9 cellular contexts compared by ENCODE assay signal in genomic region chr2:241620419-241620769, GRCh38. TPM values are rescaled to one million over a fixed set of nuclear protein-coding genes. Genes with fewer than 3 reads are reported as not detected.
DNase-seq lines count a peak whose midpoint lies in the region; ATAC-seq and TF ChIP-seq lines count a peak whose summit lies in the region.
"Had no signal": no experiment of that assay in that cellular context is flagged by ENCODE, and none has a peak within 500 bp of the region (broad histone marks: within the 10 kb centered on the region; RNA-seq: fewer than 3 reads in every experiment).

No MANE protein-coding gene starts in this region.

- TF ChIP-seq CTCF in SK-N-SH (IDR thresholded peaks at IDR 0.05): no peak
- TF ChIP-seq CTCF in upper lobe of left lung (IDR thresholded peaks at IDR 0.05): no peak

- H4K20me1 ChIP-seq in SK-N-SH (ENCODE audit: insufficient read depth): peaks cover 10% of the 10 kb centered on the region; the same call in 1 of the 2 replicates

- WGBS in SK-N-SH (ENCODE audit: low lambda C conversion rate): 91% methylated on average over 6 of the region's 6 CpGs
- WGBS in upper lobe of left lung, 2 donors: 86% methylated on average over 6 of the region's 6 CpGs

- CTCF ChIA-PET in SK-N-SH (lab: Yijun Ruan, JAX): no interaction called here

- H3K9me3 ChIP-seq in SK-N-SH (no peaks in the 10 kb centered on the region), upper lobe of left lung (no peaks in the 10 kb centered on the region)
- H3K9me3 ChIP-seq: suprapubic skin had no signal

- no peaks in the 10 kb centered on the region for H3K27me3 ChIP-seq in SK-N-SH (ENCODE audit: insufficient read depth)
- H3K27me3 ChIP-seq in upper lobe of left lung: no peaks in the 10 kb centered on the region
- H3K27me3 ChIP-seq: suprapubic skin had no signal

- ATAC-seq in SK-N-SH treated with all-trans-retinoic acid at 6 μM for 48 hours: no peak
- no peak for ATAC-seq in Right ventricle myocardium superior (ENCODE audit: poor library complexity)
- ATAC-seq in upper lobe of left lung (ENCODE audit: low FRiP score in 2 of 2): no peak

- peaks cover 2 to 12% of the 10 kb centered on the region in 2 experiments for H3K36me3 ChIP-seq in SK-N-SH (replicated peaks in 1 of 2; ENCODE audit: control insufficient read depth in 1 of 2, insufficient read depth in 2 of 2, low read length in 1 of 2)
- peaks cover 0 to 2% (median 0%) of the 10 kb centered on the region in 4 donors for H3K36me3 ChIP-seq in upper lobe of left lung

- H3K4me3 ChIP-seq in SK-N-SH (ENCODE audit: low read depth in 2 of 2, low read length in 1 of 2): no peak overlapping the region
- H3K4me3 ChIP-seq in upper lobe of left lung: no peak overlapping the region
- H3K4me3 ChIP-seq: suprapubic skin had no signal

- DNase-seq in SK-N-SH: no peak
- DNase-seq in activated CD4-positive, alpha-beta T cell treated with anti-CD3 and anti-CD28 coated beads, Interleukin-2, amount 50 U/mL, for 24 hours (ENCODE audit: low read depth in 1 of 2, low spot score in 1 of 2): peak; percentile 24 to 61
- DNase-seq in epithelial cell of prostate (ENCODE audit: low read depth, low spot score): peak; percentile 44
- peak; percentile 31 for DNase-seq in stimulated activated CD8-positive, alpha-beta memory T cell treated with anti-CD3 and anti-CD28 coated beads, Interleukin-4, amount 100 ng/mL, for 24 hours (ENCODE audit: low read depth)
- DNase-seq in Right ventricle myocardium superior: no peak
- DNase-seq in upper lobe of left lung: no peak
- DNase-seq in NCI-H2196 (lab: John Stamatoyannopoulos, UW; ENCODE audit: unreplicated experiment): no peak

- intact Hi-C loops in Right ventricle myocardium superior (cut with DNase I): no loop called here

- TF ChIP-seq POLR2A in upper lobe of left lung (IDR thresholded peaks at IDR 0.05): no peak

- POLR2A ChIA-PET in SK-N-SH (lab: Yijun Ruan, JAX): no interaction called here

- H3K4me1 ChIP-seq in SK-N-SH (ENCODE audit: control insufficient read depth in 1 of 2, insufficient read depth in 2 of 2, low read depth in 1 of 2, low read length in 1 of 2) (peaks cover 0 to 19% of the 10 kb centered on the region in 2 experiments; a peak in 1 of 4 replicates), upper lobe of left lung (peaks cover 8 to 29% (median 10%) of the 10 kb centered on the region in 4 donors)

- H3K79me2 ChIP-seq in SK-N-SH (ENCODE audit: insufficient read depth): peaks cover 83% of the 10 kb centered on the region

- no peak overlapping the region for H2AFZ ChIP-seq in SK-N-SH (ENCODE audit: low read depth)

- no peak for TF ChIP-seq RAD21 in SK-N-SH (IDR thresholded peaks at IDR 0.05; ENCODE audit: low read length)

- no peak overlapping the region for H3K27ac ChIP-seq in SK-N-SH (ENCODE audit: low read depth in 2 of 2, low read length in 1 of 2)
- H3K27ac ChIP-seq in epithelial cell of prostate: peak overlapping the region; percentile 56
- H3K27ac ChIP-seq in upper lobe of left lung: no peak overlapping the region
- H3K27ac ChIP-seq: suprapubic skin had no signal

- no peak overlapping the region for H3K9ac ChIP-seq in SK-N-SH

- TF ChIP-seq EP300 in SK-N-SH (IDR thresholded peaks at IDR 0.05; ENCODE audit: borderline replicate concordance in 1 of 2, low read depth in 1 of 2, low read length in 1 of 2): no peak
- no peak for TF ChIP-seq EP300 in upper lobe of left lung (IDR thresholded peaks at IDR 0.05)

- H3K4me2 ChIP-seq in SK-N-SH: no peak overlapping the region

- peaks cover 9% of the 10 kb centered on the region for H3F3A ChIP-seq in SK-N-SH (replicated peaks; ENCODE audit: insufficient read depth)

- no peaks in the 10 kb centered on the region for H3K9me2 ChIP-seq in SK-N-SH

TF ChIP-seq in SK-N-SH, 30 proteins besides CTCF, POLR2A, EP300 and RAD21:
- peak; percentile 13; the same call in 1 of the 2 replicates for TF ChIP-seq FOSL2 (IDR thresholded peaks at IDR 0.05; ENCODE audit: borderline replicate concordance, low read depth)
- TF ChIP-seq SIN3A (IDR thresholded peaks at IDR 0.05; ENCODE audit: borderline replicate concordance, low read depth, low read length): no peak
TF ChIP-seq in SK-N-SH: peak in this region for 1.

TF ChIP-seq in SK-N-SH treated with all-trans-retinoic acid at 6 μM for 48 hours, 23 proteins besides CTCF, POLR2A, EP300 and RAD21:
- no peak for TF ChIP-seq ZNF565 (CRISPR knock-in tag; conservative IDR thresholded peaks at IDR 0.05; ENCODE audit: low read depth)
- no peak for TF ChIP-seq SNAI2 (CRISPR knock-in tag; IDR thresholded peaks at IDR 0.05)
- TF ChIP-seq CSDC2 (CRISPR knock-in tag; IDR thresholded peaks at IDR 0.05): no peak
- no peak for TF ChIP-seq ZFP3 (CRISPR knock-in tag; IDR thresholded peaks at IDR 0.05)

RNA-seq across cellular contexts. Expression of gene THAP4, which starts 16.6 kb away (rescaled TPM):
- 46.0 and 64.7 TPM in 2 replicates for polyA plus RNA-seq in SK-N-SH (2012; rRNA removed)
- polyA plus RNA-seq in SK-N-SH (2012; cell fraction: cytosol; rRNA removed): 30.7 and 40.1 TPM in 2 replicates
- polyA plus RNA-seq in SK-N-SH (2012; cell fraction: nucleus; rRNA removed): 30.4 and 43.6 TPM in 2 replicates
- 82.9 TPM for total RNA-seq in Right ventricle myocardium superior
- total RNA-seq in upper lobe of left lung: 10 to 100 TPM; 36.6 to 85.9 (median 48.1) TPM

RNA-seq across cellular contexts. Expression of gene ATG4B, which starts 17.1 kb away (rescaled TPM):
- 105 and 107 TPM in 2 replicates for polyA plus RNA-seq in SK-N-SH (2012; rRNA removed)
- polyA plus RNA-seq in SK-N-SH (2012; cell fraction: cytosol; rRNA removed): 53.2 and 85.0 TPM in 2 replicates
- polyA plus RNA-seq in SK-N-SH (2012; cell fraction: nucleus; rRNA removed): 323 and 358 TPM in 2 replicates
- 41.3 TPM for total RNA-seq in Right ventricle myocardium superior
- total RNA-seq in upper lobe of left lung: 100 to 1,000 TPM in 1 of 6 donors, 10 to 100 TPM in 5; 53.1 to 213 (median 68.1) TPM

Comparison
In these comparisons a context has a peak if more than half of its experiments do, and no peak if none do; other contexts are left out.
1. DNase-seq: peak in activated CD4-positive, alpha-beta T cell treated with anti-CD3 and anti-CD28 coated beads, Interleukin-2, amount 50 U/mL, for 24 hours (2 of 2), epithelial cell of prostate (single experiment) and stimulated activated CD8-positive, alpha-beta memory T cell treated with anti-CD3 and anti-CD28 coated beads, Interleukin-4, amount 100 ng/mL, for 24 hours (single experiment); none in SK-N-SH (single experiment), Right ventricle myocardium superior (single experiment), upper lobe of left lung (0 of 2) and NCI-H2196 (single experiment).